28 cellular contexts compared by ENCODE assay signal in genomic region chr1:53656916-53657170, GRCh38.
DNase-seq lines count a peak whose midpoint lies in the region; ATAC-seq, FAIRE-seq and TF ChIP-seq lines count a peak whose summit lies in the region.
"Had no signal": no experiment of that assay in that cellular context is flagged by ENCODE, and none has a peak within 500 bp of the region (broad histone marks: within the 10 kb centered on the region; RNA-seq: fewer than 3 reads in every experiment).

No MANE protein-coding gene starts in this region.

- H3K4me3 ChIP-seq in brain microvascular endothelial cell (ENCODE audit: low read depth, low read length) (no peak overlapping the region), HepG2 (replicated peaks in 1 of 3; ENCODE audit: insufficient read depth in 1 of 3, low read depth in 2 of 3, low read length in 3 of 3) (no peak overlapping the region)
- H3K4me3 ChIP-seq: K562, MG63, SJSA1 had no signal

- TF ChIP-seq POLR2A in HepG2 (IDR thresholded peaks at IDR 0.05; ENCODE audit: insufficient read depth in 1 of 2, low read depth in 2 of 2, low read length in 2 of 2) (no peak), H54 (IDR thresholded peaks at IDR 0.05; ENCODE audit: low read depth, low read length) (no peak)

- H3K36me3 Mint-ChIP-seq in osteocyte (ENCODE audit: unreplicated experiment), result no peaks in the 10 kb centered on the region
- H3K36me3 Mint-ChIP-seq: CD4-positive, CD25-positive, alpha-beta regulatory T cell had no signal

- no peaks in the 10 kb centered on the region for H3K79me2 ChIP-seq in HepG2 (ENCODE audit: insufficient read depth, low read length)

- peaks cover 10% of the 10 kb centered on the region for H3K4me1 ChIP-seq in HepG2 (ENCODE audit: insufficient read depth, low read length)
- H3K4me1 ChIP-seq: BE2C had no signal

- no peaks in the 10 kb centered on the region for H3K36me3 ChIP-seq in brain microvascular endothelial cell (replicated peaks)
- H3K36me3 ChIP-seq in HepG2 (replicated peaks in 1 of 2; ENCODE audit: control insufficient read depth in 1 of 2, insufficient read depth in 2 of 2, low read length in 2 of 2), result no peaks in the 10 kb centered on the region
- H3K36me3 ChIP-seq: BE2C, MG63, SJSA1 had no signal

- no TSS peak for BruUV-seq in HepG2 (replicated peaks; lab: Mats Ljungman, UMichigan)

- no peak for TF ChIP-seq RAD21 in HepG2 (CRISPR knock-in tag; IDR thresholded peaks at IDR 0.05)

- H3K9me3 ChIP-seq in HepG2 (ENCODE audit: low read length), result no peaks in the 10 kb centered on the region
- H3K9me3 ChIP-seq: BE2C, MG63, SJSA1 had no signal

- POLR2A ChIA-PET in HepG2 (lab: Yijun Ruan, JAX), result no interaction called here

- intact Hi-C loops in cardiac septum (cut with DNase I) (no loop called here), left cardiac atrium (cut with DNase I) (no loop called here), HepG2 (cut with micrococcal nuclease; ENCODE audit: unreplicated experiment) (no loop called here)

- H3K4me2 ChIP-seq in HepG2 (ENCODE audit: low read depth, low read length), result no peak overlapping the region

- in situ Hi-C loops in brain microvascular endothelial cell (cut with HindIII; ENCODE audit: low pct_ligation_motif_present, low sequenced_read_pairs) (no loop called here), HepG2 (cut with HindIII; ENCODE audit: extremely low pct_ligation_motif_present, low pct_unique_long_range_greater_than_20kb) (no loop called here)

- H3K27me3 Mint-ChIP-seq in osteocyte (ENCODE audit: unreplicated experiment), result no peaks in the 10 kb centered on the region
- H3K27me3 Mint-ChIP-seq: CD4-positive, CD25-positive, alpha-beta regulatory T cell had no signal

- no peak overlapping the region for H3K9ac ChIP-seq in HepG2 (ENCODE audit: insufficient read depth, low read depth, low read length)

- no peaks in the 10 kb centered on the region for H3K9me3 Mint-ChIP-seq in osteocyte (ENCODE audit: unreplicated experiment)
- H3K9me3 Mint-ChIP-seq: CD4-positive, CD25-positive, alpha-beta regulatory T cell had no signal

- no peaks in the 10 kb centered on the region for H4K20me1 ChIP-seq in HepG2 (ENCODE audit: insufficient read depth, low read length)

- peaks cover 76% of the 10 kb centered on the region for H3K4me1 Mint-ChIP-seq in osteocyte (ENCODE audit: unreplicated experiment)
- H3K4me1 Mint-ChIP-seq: CD4-positive, CD25-positive, alpha-beta regulatory T cell had no signal

- peak overlapping the region; percentile 85 for H3K27ac Mint-ChIP-seq in osteocyte (ENCODE audit: unreplicated experiment)
- H3K27ac Mint-ChIP-seq: CD4-positive, CD25-positive, alpha-beta regulatory T cell had no signal

- TF ChIP-seq EP300 in HepG2 (IDR thresholded peaks at IDR 0.05; ENCODE audit: low read depth in 2 of 2, low read length in 2 of 2), result no peak
- TF ChIP-seq EP300 in HepG2 (CRISPR knock-in tag; IDR thresholded peaks at IDR 0.05; ENCODE audit: borderline replicate concordance), result no peak

- H3K27ac ChIP-seq in brain microvascular endothelial cell (peak overlapping the region; percentile 18), HepG2 (ENCODE audit: extremely low read length, insufficient read depth, low read length) (no peak overlapping the region)
- H3K27ac ChIP-seq: SJSA1 had no signal

- TF ChIP-seq CTCF in brain microvascular endothelial cell (IDR thresholded peaks at IDR 0.05; ENCODE audit: low read depth, low read length, missing control alignments) (no peak), osteocyte (IDR thresholded peaks at IDR 0.05) (no peak), HepG2 (CRISPR knock-in tag; IDR thresholded peaks at IDR 0.05) (no peak)

- no peak for FAIRE-seq in HepG2 (lab: Jason Lieb, UNC)
- FAIRE-seq in H54 (lab: Jason Lieb, UNC), result no peak
- FAIRE-seq: D721Med, GM18507, K562 had no signal

- DNase-seq in cardiac septum (ENCODE audit: low spot score) (peak; percentile 53), left cardiac atrium (no peak), brain microvascular endothelial cell (no peak), osteocyte (ENCODE audit: extremely low spot score, unreplicated experiment) (no peak), HepG2 (ENCODE audit: low spot score) (no peak), H54 (ENCODE audit: insufficient read length, low spot score) (no peak)
- DNase-seq in effector CD4-positive, alpha-beta T cell, result no peak
- DNase-seq in stimulated activated CD4-positive, alpha-beta T cell treated with anti-CD3 and anti-CD28 coated beads, Interleukin-4, amount 100 ng/mL, for 1 hour, result no peak
- DNase-seq: 8988T; ACHN; BE2C; CD4-positive, CD25-positive, alpha-beta regulatory T cell; DMS53; H7; MG63; NCI-H1105 treated with DMSO at 0.1 percent for 48 hours; NCI-H146; NCI-H1930; NCI-H2107; NCI-H524 treated with DMSO at 0.1 percent for 48 hours; NCI-H82; NK-92 treated with Interleukin-12 subunit alpha and Interleukin-12 subunit beta, amount 100 ng/mL, for 24 hours; PC-3; Right ventricle myocardium superior had no signal

- ATAC-seq in left cardiac atrium (no peak), HepG2 (no peak)
- ATAC-seq: K562, PC-3 had no signal

- H2AFZ ChIP-seq in HepG2 (ENCODE audit: low read length), result no peak overlapping the region

- 17% methylated on average over 2 of the region's 4 CpGs for WGBS in HepG2 (ENCODE audit: low lambda C conversion rate)

- no peak overlapping the region for H3K4me3 Mint-ChIP-seq in osteocyte (ENCODE audit: unreplicated experiment)
- H3K4me3 Mint-ChIP-seq: CD4-positive, CD25-positive, alpha-beta regulatory T cell had no signal

- H3K27me3 ChIP-seq in brain microvascular endothelial cell (replicated peaks), result no peaks in the 10 kb centered on the region
- peaks cover 9 to 47% of the 10 kb centered on the region in 2 experiments; a peak in 4 of 5 replicates for H3K27me3 ChIP-seq in HepG2 (ENCODE audit: control insufficient read depth in 1 of 2, insufficient read depth in 2 of 2, low read length in 2 of 2)
- H3K27me3 ChIP-seq: BE2C, MG63, SJSA1 had no signal

- CTCF ChIA-PET in HepG2 (lab: Yijun Ruan, JAX; ENCODE audit: low intra/inter-chr PET ratio, low total read pairs), result no interaction called here

TF ChIP-seq in HepG2, 621 proteins besides CTCF, POLR2A, EP300 and RAD21:
- no peak for TF ChIP-seq PLRG1 (conservative IDR thresholded peaks at IDR 0.05)
- no peak for TF ChIP-seq SMARCC2 (IDR thresholded peaks at IDR 0.05)
- TF ChIP-seq PCBP1 (IDR thresholded peaks at IDR 0.05; ENCODE audit: borderline replicate concordance, low read depth, low read length), result no peak
